In the genomic region with DNA sequence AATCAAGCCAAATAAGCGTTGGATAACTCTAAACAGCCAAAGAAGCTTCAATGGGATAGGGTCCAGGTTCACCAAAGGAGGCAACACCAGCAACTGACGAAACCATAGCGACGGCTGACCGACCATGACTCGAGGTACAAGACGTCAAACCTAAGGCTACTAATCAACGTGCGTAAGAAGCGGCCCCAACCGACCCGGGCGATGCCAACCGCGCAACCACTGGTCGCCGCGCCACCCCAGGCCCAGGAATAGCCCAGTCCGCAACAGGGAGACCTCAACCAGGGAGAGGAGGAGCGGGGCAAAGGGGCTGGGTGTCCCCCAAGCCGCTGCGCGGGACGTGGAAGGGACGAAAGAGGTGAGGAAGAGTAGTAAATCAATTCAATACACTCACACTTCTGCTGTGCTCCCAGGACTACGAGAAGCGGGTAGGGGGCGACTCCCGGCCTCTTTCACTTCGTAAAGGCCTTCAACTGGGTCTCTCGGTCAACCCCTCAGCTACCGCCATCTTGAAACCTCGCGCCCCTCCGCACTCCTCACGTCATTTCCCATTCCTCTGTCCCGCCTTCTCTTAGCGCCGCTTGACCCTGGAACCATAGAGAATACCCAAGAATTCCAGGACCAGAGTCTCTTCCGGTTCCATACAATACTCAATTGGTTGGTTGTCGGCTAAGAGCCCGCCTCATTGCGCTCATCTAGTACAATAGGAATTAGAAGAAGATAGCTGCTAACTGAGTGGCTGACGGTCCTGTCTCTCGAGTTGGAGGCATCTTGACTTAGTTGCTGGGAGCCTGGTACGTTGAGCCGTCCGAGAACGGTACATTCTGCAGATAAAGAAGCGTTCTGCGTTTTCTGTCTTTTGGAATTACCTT, we compare ENCODE assay signal across 8 cellular contexts. TPM values are rescaled to one million over a fixed set of nuclear protein-coding genes. Genes with fewer than 3 reads are reported as not detected.
DNase-seq lines count a peak whose midpoint lies in the region; ATAC-seq and TF ChIP-seq lines count a peak whose summit lies in the region.

A gene with protein sequence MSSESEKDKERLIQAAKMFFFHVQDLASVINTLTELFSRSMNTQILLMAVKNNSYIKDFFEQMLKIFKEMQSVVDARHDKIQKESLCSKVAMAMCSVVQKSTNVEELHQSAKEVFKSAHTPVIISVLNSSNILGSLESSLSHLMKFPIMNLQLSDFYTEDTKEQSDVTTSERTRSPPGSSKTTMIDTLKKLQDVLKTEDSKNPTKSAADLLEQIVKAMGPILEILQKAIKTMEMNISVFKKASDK (plus strand): TSS at position 710 of the 869 bp plus-strand sequence. CDS start 19,266 bp downstream, outside the sequence.
A gene (minus strand): TSS at position 518 of the 869 bp plus-strand sequence. CDS start 2,095 bp downstream, outside the sequence.

- no peak for TF ChIP-seq CTCF in progenitor cell of endocrine pancreas (IDR thresholded peaks at IDR 0.05; ENCODE audit: unreplicated experiment)

- no peaks in the 10 kb centered on the region for H3K9me3 Mint-ChIP-seq in progenitor cell of endocrine pancreas (ENCODE audit: low read depth)

- peaks cover 16% of the 10 kb centered on the region for H3K4me1 Mint-ChIP-seq in progenitor cell of endocrine pancreas (ENCODE audit: low read depth)

- DNase-seq in NCI-H1694 (lab: John Stamatoyannopoulos, UW) (peak; percentile 100), T-helper 1 cell (peak; percentile 71 to 96 (median 85)), left ventricle myocardium superior (peak; percentile 91), progenitor cell of endocrine pancreas (ENCODE audit: low spot score, unreplicated experiment) (peak; percentile 88), ureter (ENCODE audit: low spot score) (peak; percentile 95)

- no peak within 1 kb of the TSS for H3K27ac Mint-ChIP-seq in progenitor cell of endocrine pancreas

- no peak within 1 kb of the TSS for H3K4me3 Mint-ChIP-seq in progenitor cell of endocrine pancreas (ENCODE audit: low read depth)

- intact Hi-C loops in left ventricle myocardium superior (cut with micrococcal nuclease): no loop called here

- H3K27ac ChIP-seq in angular gyrus (ENCODE audit: low read depth, low read length): peak within 1 kb of the TSS; percentile 81

- ATAC-seq in GM18499 (IDR thresholded peaks at IDR 0.05; ENCODE audit: insufficient read depth, unreplicated experiment) (peak; percentile 100), HG02885 (IDR thresholded peaks at IDR 0.05; ENCODE audit: poor library complexity, unreplicated experiment) (peak; percentile 99), left ventricle myocardium superior (peak; percentile 100)

- no peaks in the 10 kb centered on the region for H3K27me3 Mint-ChIP-seq in progenitor cell of endocrine pancreas

- peaks cover 6% of the 10 kb centered on the region for H3K36me3 Mint-ChIP-seq in progenitor cell of endocrine pancreas (ENCODE audit: insufficient read depth)

RNA-seq across cellular contexts. Expression of the first gene that starts in this region (rescaled TPM):
- total RNA-seq in left ventricle myocardium superior (1.3 TPM), progenitor cell of endocrine pancreas (2.7 and 3.5 TPM in 2 replicates), ureter (0.99 TPM)

RNA-seq across cellular contexts. Expression of the second gene that starts in this region (rescaled TPM):
- 51.5 TPM for total RNA-seq in left ventricle myocardium superior
- total RNA-seq in progenitor cell of endocrine pancreas: 112 and 117 TPM in 2 replicates
- total RNA-seq in ureter: 54.0 TPM

Comparison
In these comparisons a context has a peak if more than half of its experiments do, and no peak if none do; other contexts are left out.
1. Peak in every context shown above with its lines: DNase-seq, ATAC-seq and H3K27ac ChIP-seq.